In genomic region chr2:96119981-96120720, GRCh38 we compare ENCODE assay signal across 29 cellular contexts. TPM values are rescaled to one million over a fixed set of nuclear protein-coding genes. Genes with fewer than 3 reads are reported as not detected.
DNase-seq lines count a peak whose midpoint lies in the region; ATAC-seq and TF ChIP-seq lines count a peak whose summit lies in the region.
"Had no signal": no experiment of that assay in that cellular context is flagged by ENCODE, and none has a peak within 500 bp of the region (broad histone marks: within the 10 kb centered on the region; RNA-seq: fewer than 3 reads in every experiment).

No MANE protein-coding gene starts in this region.

- CTCF ChIA-PET in OCI-LY7 (lab: Charles Lee; ENCODE audit: unreplicated experiment) = no interaction called here

- H2AFZ ChIP-seq in OCI-LY7 (ENCODE audit: low read length) = peak overlapping the region; percentile 27; the same call in 1 of the 2 replicates

- peaks cover 52% of the 10 kb centered on the region for H3K27me3 Mint-ChIP-seq in nephron (ENCODE audit: low read depth)

- H3K4me1 Mint-ChIP-seq in nephron = peaks cover 19% of the 10 kb centered on the region

- H3K4me3 Mint-ChIP-seq in nephron = peak overlapping the region in 2 of 3 experiments; percentile 22 to 40
- H3K4me3 Mint-ChIP-seq: activated CD4-positive, alpha-beta T cell treated with anti-CD3 and anti-CD28 coated beads for 36 hours; memory B cell; T-helper 1 cell treated with Interleukin-12 subunit alpha and Interleukin-12 subunit beta and Interleukin-4 antibody, amounts not matched to agents 30 μg/mL and 1 μg/mL, for 36 hours had no signal

- H3K36me3 ChIP-seq in left ventricle myocardium inferior (no peaks in the 10 kb centered on the region), OCI-LY7 (ENCODE audit: insufficient read depth, low read length) (no peaks in the 10 kb centered on the region)
- H3K36me3 ChIP-seq: uterus had no signal

- no peaks in the 10 kb centered on the region for H3K9me2 ChIP-seq in OCI-LY7 (ENCODE audit: insufficient read depth, low read length)

- H3K27me3 ChIP-seq in left ventricle myocardium inferior (ENCODE audit: low read depth) = peaks cover 60% of the 10 kb centered on the region

- peak overlapping the region; percentile 46; the same call in 1 of the 2 replicates for H3K4me2 ChIP-seq in OCI-LY7 (ENCODE audit: low read length)

- no peaks in the 10 kb centered on the region for H3K79me2 ChIP-seq in OCI-LY7 (ENCODE audit: insufficient read depth, low read depth, low read length)

- intact Hi-C loops in left ventricle myocardium inferior (cut with micrococcal nuclease) = no loop called here
- intact Hi-C loops in Right ventricle myocardium inferior (cut with DNase I) = loop anchor here (5.0 to 10.0 kb wide), 2 partner anchors 38 to 95 kb away; no protein-coding TSS in a partner anchor
- intact Hi-C loops in OCI-LY7 (cut with micrococcal nuclease; ENCODE audit: unreplicated experiment) = no loop called here

- DNase-seq in left ventricle myocardium inferior (peak; percentile 4), Right ventricle myocardium inferior (ENCODE audit: missing footprints) (no peak), OCI-LY7 (ENCODE audit: low spot score) (peak; percentile 53), COLO829 (ENCODE audit: low spot score) (no peak), iPS-NIHi7 (ENCODE audit: extremely low spot score) (no peak), NCI-H1417 treated with DMSO at 0.1 percent for 48 hours (lab: John Stamatoyannopoulos, UW) (no peak), HK-2 (ENCODE audit: unreplicated experiment) (no peak)
- DNase-seq: ACHN; activated CD4-positive, alpha-beta T cell treated with anti-CD3 and anti-CD28 coated beads for 36 hours; cerebellar nuclear complex; effector CD4-positive, alpha-beta T cell; head of caudate nucleus; left colon; NCI-H1092 treated with DMSO at 0.1 percent for 48 hours; NCI-H1930; NCI-H69; occipital lobe; substantia nigra; uterus had no signal

- TF ChIP-seq CTCF in left ventricle myocardium inferior (IDR thresholded peaks at IDR 0.05; ENCODE audit: borderline replicate concordance) (no peak), OCI-LY7 (conservative IDR thresholded peaks at IDR 0.05; ENCODE audit: low read length) (no peak), nephron (IDR thresholded peaks at IDR 0.05; ENCODE audit: unreplicated experiment in 3 of 3) (no peak)

- H3K9me3 Mint-ChIP-seq in nephron = no peaks in the 10 kb centered on the region
- H3K9me3 Mint-ChIP-seq: activated naive CD4-positive, alpha-beta T cell treated with anti-CD3 and anti-CD28 coated beads, Interleukin-2, amount 50 U/mL, for 72 hours; memory B cell; T-helper 1 cell treated with Interleukin-12 subunit alpha and Interleukin-12 subunit beta and Interleukin-4 antibody, amounts not matched to agents 30 μg/mL and 1 μg/mL, for 36 hours had no signal

- H3K36me3 Mint-ChIP-seq in nephron (ENCODE audit: low read depth) = no peaks in the 10 kb centered on the region

- no TSS peak for BruUV-seq in OCI-LY7 (replicated peaks; lab: Mats Ljungman, UMichigan)

- peaks cover 24% of the 10 kb centered on the region for H3K4me1 ChIP-seq in left ventricle myocardium inferior
- peaks cover 18% of the 10 kb centered on the region for H3K4me1 ChIP-seq in OCI-LY7 (ENCODE audit: insufficient read depth, low read length, poor library complexity, severe bottlenecking)

- no peaks in the 10 kb centered on the region for H4K20me1 ChIP-seq in OCI-LY7 (ENCODE audit: insufficient read depth, low read length)

- H3K9me3 ChIP-seq in left ventricle myocardium inferior (replicated peaks) = no peaks in the 10 kb centered on the region
- H3K9me3 ChIP-seq in OCI-LY7 (ENCODE audit: low read length) = no peaks in the 10 kb centered on the region
- H3K9me3 ChIP-seq: uterus had no signal

- peak overlapping the region in 1 of 3 experiments; percentile 4 for H3K27ac Mint-ChIP-seq in nephron
- H3K27ac Mint-ChIP-seq: activated CD4-positive, alpha-beta T cell treated with anti-CD3 and anti-CD28 coated beads for 36 hours; activated naive CD4-positive, alpha-beta T cell treated with anti-CD3 and anti-CD28 coated beads, Interleukin-2, amount 50 U/mL, for 72 hours; memory B cell; T-helper 1 cell treated with Interleukin-12 subunit alpha and Interleukin-12 subunit beta and Interleukin-4 antibody, amounts not matched to agents 30 μg/mL and 1 μg/mL, for 36 hours had no signal

- POLR2A ChIA-PET in OCI-LY7 (lab: Charles Lee) = no interaction called here

- H3K4me3 ChIP-seq in left ventricle myocardium inferior (no peak overlapping the region), OCI-LY7 (ENCODE audit: low read depth, low read length, poor library complexity, severe bottlenecking) (no peak overlapping the region)
- H3K4me3 ChIP-seq: uterus had no signal

- no peak overlapping the region for H3K27ac ChIP-seq in left ventricle myocardium inferior (replicated peaks)
- H3K27ac ChIP-seq in OCI-LY7 (ENCODE audit: low read depth, low read length, poor library complexity, severe bottlenecking) = no peak overlapping the region
- H3K27ac ChIP-seq: C4-2B, epithelial cell of prostate, uterus had no signal

- ATAC-seq in Right ventricle myocardium inferior = no peak
- ATAC-seq: activated CD4-positive, alpha-beta T cell treated with anti-CD3 and anti-CD28 coated beads for 36 hours; activated naive CD4-positive, alpha-beta T cell treated with anti-CD3 and anti-CD28 coated beads, Interleukin-2, amount 50 U/mL, for 72 hours; left colon had no signal

RNA-seq across cellular contexts. Expression of gene ADRA2B, which starts 3.8 kb away (rescaled TPM):
- total RNA-seq in left ventricle myocardium inferior (2.9 TPM), Right ventricle myocardium inferior (6.9 TPM), OCI-LY7 (2022) (0.11 TPM in 1 of 2 replicates, not detected in the other)
- total RNA-seq in OCI-LY7 (2014; rRNA removed; shearing (Covaris generic)) = 0.06 TPM in 1 of 2 replicates, not detected in the other
- total RNA-seq: G401, HT1080, occipital lobe, SK-MEL-5 had no signal

RNA-seq across cellular contexts. Expression of gene ASTL, which starts 18.2 kb away (rescaled TPM):
- not detected for total RNA-seq in left ventricle myocardium inferior
- total RNA-seq in Right ventricle myocardium inferior = not detected
- total RNA-seq in OCI-LY7 (2014; rRNA removed; shearing (Covaris generic)) = 0.46 TPM in 1 of 2 replicates, not detected in the other
- 0.49 TPM in 1 of 2 replicates, not detected in the other for total RNA-seq in OCI-LY7 (2022)
- total RNA-seq: HT1080, occipital lobe, SK-MEL-5, skeletal muscle tissue, uterus had no signal

RNA-seq across cellular contexts. Expression of gene DUSP2, which starts 25.1 kb away (rescaled TPM):
- total RNA-seq in left ventricle myocardium inferior (0.82 TPM), Right ventricle myocardium inferior (1.3 TPM), OCI-LY7 (2022) (31.2 and 37.3 TPM in 2 replicates)
- 94.7 and 110 TPM in 2 replicates for total RNA-seq in OCI-LY7 (2014; rRNA removed; shearing (Covaris generic))

Comparison
In these comparisons a context has a peak if more than half of its experiments do, and no peak if none do; other contexts are left out.
1. DNase-seq: peak in left ventricle myocardium inferior (single experiment) and OCI-LY7 (single experiment); none in Right ventricle myocardium inferior (single experiment), COLO829 (single experiment), iPS-NIHi7 (single experiment), NCI-H1417 treated with DMSO at 0.1 percent for 48 hours (single experiment) and HK-2 (single experiment).
2. RNA of gene DUSP2, which starts 25.1 kb away (total RNA-seq): 31.2 to 110 TPM in OCI-LY7; 1.3 TPM in Right ventricle myocardium inferior (single experiment) and 0.82 TPM in left ventricle myocardium inferior (single experiment); every median in the first group is over 10 times any median in the second.